Comparison of ENCODE assay signal across 18 cellular contexts in the genomic region with DNA sequence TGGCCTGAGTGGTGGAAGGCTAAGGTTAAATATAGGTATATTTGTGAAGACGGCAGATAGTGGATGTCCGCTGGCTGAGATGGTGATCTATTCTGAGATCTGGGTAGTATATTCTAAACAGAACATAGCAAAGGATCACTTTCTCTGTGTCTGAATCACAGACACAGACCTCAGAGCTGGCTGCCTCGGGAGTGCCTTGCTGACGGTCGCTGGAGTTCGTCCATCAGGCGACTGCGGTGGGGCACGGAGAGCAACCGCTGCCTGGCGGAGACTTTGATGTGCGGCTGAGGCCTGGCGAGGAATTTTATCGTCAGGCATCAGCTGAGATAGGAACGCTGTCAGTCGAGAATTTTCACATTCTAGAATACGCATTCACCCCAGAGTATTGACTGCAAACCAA. TPM values are rescaled to one million over a fixed set of nuclear protein-coding genes. Genes with fewer than 3 reads are reported as not detected.
DNase-seq lines count a peak whose midpoint lies in the region; ATAC-seq, FAIRE-seq and TF ChIP-seq lines count a peak whose summit lies in the region.
"Had no signal": no experiment of that assay in that cellular context is flagged by ENCODE, and none has a peak within 500 bp of the region (broad histone marks: within the 10 kb centered on the region; RNA-seq: fewer than 3 reads in every experiment).

No MANE protein-coding gene starts in this region.

- FAIRE-seq in kidney (lab: Jason Lieb, UNC), result no peak
- FAIRE-seq: endometrium, frontal cortex, small intestine had no signal

- no peak for ATAC-seq in mucosa of descending colon
- ATAC-seq in HG02970 (IDR thresholded peaks at IDR 0.05; ENCODE audit: low FRiP score, unreplicated experiment), result no peak
- ATAC-seq: activated CD8-positive, alpha-beta T cell treated with anti-CD3 and anti-CD28 coated beads, Interleukin-2, amount 10 ng/mL, durations not matched to agents 7 days and 5 days; stimulated activated effector memory CD8-positive, alpha-beta T cell treated with anti-CD3 and anti-CD28 coated beads, Interleukin-12 subunit alpha, Interleukin-12 subunit beta, amount 100 ng/mL, for 72 hours had no signal

- H3K9me3 ChIP-seq in kidney (ENCODE audit: control insufficient read depth in 1 of 2, low read length in 2 of 2) (no peaks in the 10 kb centered on the region), mucosa of descending colon (no peaks in the 10 kb centered on the region)

- H3K4me1 ChIP-seq in kidney (ENCODE audit: control insufficient read depth in 1 of 2, insufficient read depth in 1 of 2, low read depth in 1 of 2, low read length in 2 of 2) (no peaks in the 10 kb centered on the region), rectal smooth muscle tissue (ENCODE audit: control insufficient read depth, insufficient read depth, low read length) (peaks cover 14% of the 10 kb centered on the region), mucosa of descending colon (ENCODE audit: low read depth) (peaks cover 3% of the 10 kb centered on the region)

- H3K27ac ChIP-seq in kidney (ENCODE audit: low read depth in 2 of 2, low read length in 2 of 2), result no peak overlapping the region
- H3K27ac ChIP-seq in rectal smooth muscle tissue (ENCODE audit: low read depth, low read length), result peak overlapping the region; percentile 72

- no peak for TF ChIP-seq CTCF in AG10803 (conservative IDR thresholded peaks at IDR 0.05; ENCODE audit: low read length)
- TF ChIP-seq CTCF in kidney (IDR thresholded peaks at IDR 0.05; ENCODE audit: borderline replicate concordance, extremely low read depth, insufficient read depth), result no peak
- TF ChIP-seq CTCF in mucosa of descending colon (IDR thresholded peaks at IDR 0.05), result no peak

- H3K9ac ChIP-seq in kidney (ENCODE audit: low read length in 2 of 2) (no peak overlapping the region), rectal smooth muscle tissue (ENCODE audit: low read length) (no peak overlapping the region)

- H3K4me3 ChIP-seq in AG10803 (ENCODE audit: low read length), result no peak overlapping the region
- H3K4me3 ChIP-seq in kidney (ENCODE audit: low read length in 2 of 2), result no peak overlapping the region
- no peak overlapping the region for H3K4me3 ChIP-seq in rectal smooth muscle tissue (ENCODE audit: low read length)
- no peak overlapping the region for H3K4me3 ChIP-seq in mucosa of descending colon

- DNase-seq in AG10803 (ENCODE audit: low read depth) (peak; percentile 25), amniotic epithelial cell (ENCODE audit: low read depth) (peak; percentile 80), kidney (peak; percentile 41), NCI-H146 treated with DMSO at 0.1 percent for 48 hours (lab: John Stamatoyannopoulos, UW; ENCODE audit: unreplicated experiment) (no peak), mucosa of descending colon (no peak), OCI-M2 (lab: John Stamatoyannopoulos, UW; ENCODE audit: unreplicated experiment) (no peak)
- DNase-seq: ACHN; activated CD8-positive, alpha-beta T cell treated with anti-CD3 and anti-CD28 coated beads, Interleukin-2, amount 10 ng/mL, durations not matched to agents 7 days and 5 days; NCI-H1048; NCI-H69; nucleus accumbens; OCI-M1; small intestine had no signal

- no peaks in the 10 kb centered on the region for H3K27me3 ChIP-seq in rectal smooth muscle tissue (ENCODE audit: control insufficient read depth, insufficient read depth, low read length)

- intact Hi-C loops in kidney (cut with DNase I), result no loop called here
- intact Hi-C loops in mucosa of descending colon (cut with DNase I, micrococcal nuclease), result no loop called here

- H3K36me3 ChIP-seq in kidney (ENCODE audit: control insufficient read depth in 1 of 2, insufficient read depth in 2 of 2, low read length in 2 of 2) (peaks cover 4 to 5% of the 10 kb centered on the region in 2 donors), rectal smooth muscle tissue (ENCODE audit: control insufficient read depth, insufficient read depth, low read length) (peaks cover 12% of the 10 kb centered on the region), mucosa of descending colon (ENCODE audit: low read depth) (peaks cover 5% of the 10 kb centered on the region)

RNA-seq across cellular contexts. Expression of gene DCUN1D2, which starts 42.9 kb away (rescaled TPM):
- 19.5 TPM for total RNA-seq in kidney
- polyA plus RNA-seq in kidney (ENCODE audit: insufficient read depth, low read depth, low replicate concordance), result 7.6 TPM
- total RNA-seq in mucosa of descending colon, result 10 to 100 TPM; 17.7 to 32.4 (median 22.6) TPM

RNA-seq across cellular contexts. Expression of gene TFDP1, which starts 51.1 kb away (rescaled TPM):
- total RNA-seq in kidney, result 46.9 TPM
- 33.8 TPM for polyA plus RNA-seq in kidney (ENCODE audit: insufficient read depth, low read depth, low replicate concordance)
- total RNA-seq in mucosa of descending colon, result 10 to 100 TPM; 52.7 to 66.4 (median 54.3) TPM

Comparison
In these comparisons a context has a peak if more than half of its experiments do, and no peak if none do; other contexts are left out.
1. DNase-seq: peak in AG10803 (single experiment), amniotic epithelial cell (single experiment) and kidney (single experiment); none in NCI-H146 treated with DMSO at 0.1 percent for 48 hours (single experiment), mucosa of descending colon (0 of 3) and OCI-M2 (single experiment).